ENCODE assay signal across 8 cellular contexts in the genomic region with DNA sequence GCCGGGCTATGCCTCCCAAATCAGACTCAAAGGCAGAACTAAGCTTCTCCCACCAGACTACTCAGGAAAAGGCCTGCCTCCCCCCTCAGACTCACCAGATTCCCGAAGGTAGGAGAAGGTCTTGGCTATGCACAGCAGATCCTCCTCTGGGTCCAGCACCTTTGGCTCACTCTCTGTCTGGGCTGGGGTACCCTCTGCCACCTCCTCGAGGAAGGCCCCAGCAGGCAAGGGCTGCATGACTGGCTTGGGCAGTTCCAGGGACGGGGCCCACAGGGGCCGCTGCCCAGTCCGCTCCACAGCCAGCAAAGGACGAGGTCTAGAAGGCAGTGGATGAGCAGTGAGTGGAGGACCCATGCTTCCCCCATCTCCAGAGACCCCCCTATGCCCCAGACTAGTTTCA. TPM values are rescaled to one million over a fixed set of nuclear protein-coding genes. Genes with fewer than 3 reads are reported as not detected.
DNase-seq lines count a peak whose midpoint lies in the region; ATAC-seq and TF ChIP-seq lines count a peak whose summit lies in the region.
"Had no signal": no experiment of that assay in that cellular context is flagged by ENCODE, and none has a peak within 500 bp of the region (broad histone marks: within the 10 kb centered on the region; RNA-seq: fewer than 3 reads in every experiment).

No MANE protein-coding gene starts in this region.

- intact Hi-C loops in natural killer cell (cut with micrococcal nuclease), result no loop called here

- no peak for TF ChIP-seq CTCF in natural killer cell (IDR thresholded peaks at IDR 0.05)

- peaks cover 90 to 93% of the 10 kb centered on the region in 2 donors for H3K36me3 Mint-ChIP-seq in activated naive CD4-positive, alpha-beta T cell treated with anti-CD3 and anti-CD28 coated beads, Interleukin-2, amount 50 U/mL, for 72 hours
- H3K36me3 Mint-ChIP-seq in natural killer cell, result peaks cover 18% of the 10 kb centered on the region

- ATAC-seq in activated naive CD4-positive, alpha-beta T cell treated with anti-CD3 and anti-CD28 coated beads, Interleukin-2, amount 50 U/mL, for 72 hours, result no peak
- no peak for ATAC-seq in natural killer cell

- H3K4me1 Mint-ChIP-seq in natural killer cell, result peaks cover 89 to 95% of the 10 kb centered on the region in 2 donors

- H3K9me3 Mint-ChIP-seq in activated naive CD4-positive, alpha-beta T cell treated with anti-CD3 and anti-CD28 coated beads, Interleukin-2, amount 50 U/mL, for 72 hours, result no peaks in the 10 kb centered on the region
- no peaks in the 10 kb centered on the region for H3K9me3 Mint-ChIP-seq in natural killer cell

- H3K4me3 Mint-ChIP-seq in natural killer cell, result peak overlapping the region; percentile 97

- H3K27ac Mint-ChIP-seq in activated naive CD4-positive, alpha-beta T cell treated with anti-CD3 and anti-CD28 coated beads, Interleukin-2, amount 50 U/mL, for 72 hours, result peak overlapping the region; percentile 98 to 99
- peak overlapping the region; percentile 90 to 93 for H3K27ac Mint-ChIP-seq in natural killer cell

- H3K27me3 Mint-ChIP-seq in natural killer cell (ENCODE audit: low read depth in 2 of 2), result no peaks in the 10 kb centered on the region

- DNase-seq in stimulated activated CD4-positive, alpha-beta T cell treated with anti-CD3 and anti-CD28 coated beads, Interleukin-15, amount 100 ng/mL, for 24 hours, result peak; percentile 49
- DNase-seq in stimulated activated CD4-positive, alpha-beta T cell treated with anti-CD3 and anti-CD28 coated beads, Interleukin-4, amount 100 ng/mL, for 24 hours, result no peak
- DNase-seq in activated naive CD4-positive, alpha-beta T cell treated with anti-CD3 and anti-CD28 coated beads, Interleukin-2, amount 50 U/mL, for 72 hours (ENCODE audit: low spot score in 2 of 2), result no peak
- DNase-seq in natural killer cell (no peak), NCI-H2171 treated with DMSO at 0.1 percent for 48 hours (lab: John Stamatoyannopoulos, UW) (no peak), DMS53 (lab: John Stamatoyannopoulos, UW) (no peak)
- DNase-seq in effector CD4-positive, alpha-beta T cell, result no peak
- DNase-seq: trophoblast cell had no signal

RNA-seq across cellular contexts. Expression of a gene that starts 3.3 kb away (rescaled TPM):
- 100 to 1,000 TPM; 222 to 258 TPM for total RNA-seq in activated naive CD4-positive, alpha-beta T cell treated with anti-CD3 and anti-CD28 coated beads, Interleukin-2, amount 50 U/mL, for 72 hours
- total RNA-seq in natural killer cell, result 10 to 100 TPM in 2 of 3 donors, 1 to 10 TPM in 1; 2.4 to 23.6 (median 11.3) TPM

RNA-seq across cellular contexts. Expression of a gene that starts 8.7 kb away (rescaled TPM):
- total RNA-seq in activated naive CD4-positive, alpha-beta T cell treated with anti-CD3 and anti-CD28 coated beads, Interleukin-2, amount 50 U/mL, for 72 hours, result 100 to 1,000 TPM in 1 of 2 donors, 10 to 100 TPM in 1; 94.3 to 153 TPM
- 10 to 100 TPM; 48.0 to 57.7 (median 49.3) TPM for total RNA-seq in natural killer cell

RNA-seq across cellular contexts. Expression of a gene that starts 39.0 kb away (rescaled TPM):
- total RNA-seq in activated naive CD4-positive, alpha-beta T cell treated with anti-CD3 and anti-CD28 coated beads, Interleukin-2, amount 50 U/mL, for 72 hours, result 10 to 100 TPM; 69.7 to 74.6 TPM
- 10 to 100 TPM; 20.5 to 29.3 (median 28.2) TPM for total RNA-seq in natural killer cell

RNA-seq across cellular contexts. Expression of a gene that starts 40.7 kb away (rescaled TPM):
- total RNA-seq in activated naive CD4-positive, alpha-beta T cell treated with anti-CD3 and anti-CD28 coated beads, Interleukin-2, amount 50 U/mL, for 72 hours, result 10 to 100 TPM; 21.4 to 42.4 TPM
- 10 to 100 TPM in 2 of 3 donors, 1 to 10 TPM in 1; 7.5 to 15.3 (median 11.7) TPM for total RNA-seq in natural killer cell

Comparison
In these comparisons a context has a peak if more than half of its experiments do, and no peak if none do; other contexts are left out.
1. RNA of a gene that starts 3.3 kb away (total RNA-seq): 222 to 258 TPM in activated naive CD4-positive, alpha-beta T cell treated with anti-CD3 and anti-CD28 coated beads, Interleukin-2, amount 50 U/mL, for 72 hours; 2.4 to 23.6 TPM in natural killer cell; every median in the first group is over 4 times any median in the second.